Comparison of ENCODE assay signal across 18 cellular contexts in genomic region chrX:153530411-153531145, GRCh38. TPM values are rescaled to one million over a fixed set of nuclear protein-coding genes. Genes with fewer than 3 reads are reported as not detected.
"Had no signal": no experiment of that assay in that cellular context is flagged by ENCODE, and none has a peak within 500 bp of the region (broad histone marks: within the 10 kb centered on the region; RNA-seq: fewer than 3 reads in every experiment).

No MANE protein-coding gene starts in this region.

- H3K4me1 Mint-ChIP-seq: activated B cell treated with CpG ODN at 0.5 μM for 24 hours; activated naive CD8-positive, alpha-beta T cell treated with anti-CD3 and anti-CD28 coated beads for 36 hours; activated T-helper 17 cell treated with anti-CD3 and anti-CD28 coated beads, Interleukin-2, amount 50 U/mL, for 72 hours; endodermal cell; stimulated activated naive B cell treated with anti-CD40 and anti-IgM and Interleukin-4, amounts not matched to agents 10 μg/mL and 1 μg/mL and 100 μg/mL, for 72 hours had no signal

- H3K9me3 ChIP-seq: spleen had no signal

- H3K4me3 Mint-ChIP-seq: activated B cell treated with CpG ODN at 0.5 μM for 24 hours; activated CD4-positive, alpha-beta memory T cell treated with anti-CD3 and anti-CD28 coated beads for 36 hours; activated naive CD8-positive, alpha-beta T cell treated with anti-CD3 and anti-CD28 coated beads for 36 hours; activated T-helper 17 cell treated with anti-CD3 and anti-CD28 coated beads, Interleukin-2, amount 50 U/mL, for 72 hours; endodermal cell; natural killer cell treated with Interleukin-12 subunit alpha and Interleukin-12 subunit beta and Interleukin-15 and Interleukin-18, amount 100 ng/mL, for 72 hours; stimulated activated naive B cell treated with anti-CD40 and anti-IgM and Interleukin-4, amounts not matched to agents 10 μg/mL and 1 μg/mL and 100 μg/mL, for 72 hours had no signal

- H3K27ac Mint-ChIP-seq: activated B cell treated with CpG ODN at 0.5 μM for 24 hours; activated CD4-positive, alpha-beta memory T cell treated with anti-CD3 and anti-CD28 coated beads for 36 hours; activated naive CD8-positive, alpha-beta T cell treated with anti-CD3 and anti-CD28 coated beads for 36 hours; activated T-helper 17 cell treated with anti-CD3 and anti-CD28 coated beads, Interleukin-2, amount 50 U/mL, for 72 hours; endodermal cell; natural killer cell treated with Interleukin-12 subunit alpha and Interleukin-12 subunit beta and Interleukin-15 and Interleukin-18, amount 100 ng/mL, for 72 hours; stimulated activated naive B cell treated with anti-CD40 and anti-IgM and Interleukin-4, amounts not matched to agents 10 μg/mL and 1 μg/mL and 100 μg/mL, for 72 hours had no signal

- H3K27me3 Mint-ChIP-seq: activated B cell treated with CpG ODN at 0.5 μM for 24 hours; activated CD4-positive, alpha-beta memory T cell treated with anti-CD3 and anti-CD28 coated beads for 36 hours; activated naive CD8-positive, alpha-beta T cell treated with anti-CD3 and anti-CD28 coated beads for 36 hours; activated T-helper 17 cell treated with anti-CD3 and anti-CD28 coated beads, Interleukin-2, amount 50 U/mL, for 72 hours had no signal

- H3K36me3 Mint-ChIP-seq: activated CD4-positive, alpha-beta memory T cell treated with anti-CD3 and anti-CD28 coated beads for 36 hours; activated naive CD8-positive, alpha-beta T cell treated with anti-CD3 and anti-CD28 coated beads for 36 hours; natural killer cell treated with Interleukin-12 subunit alpha and Interleukin-12 subunit beta and Interleukin-15 and Interleukin-18, amount 100 ng/mL, for 72 hours; stimulated activated naive B cell treated with anti-CD40 and anti-IgM and Interleukin-4, amounts not matched to agents 10 μg/mL and 1 μg/mL and 100 μg/mL, for 72 hours had no signal

- H3K9me3 Mint-ChIP-seq: activated B cell treated with CpG ODN at 0.5 μM for 24 hours; activated CD4-positive, alpha-beta memory T cell treated with anti-CD3 and anti-CD28 coated beads for 36 hours; activated naive CD8-positive, alpha-beta T cell treated with anti-CD3 and anti-CD28 coated beads for 36 hours; activated T-helper 17 cell treated with anti-CD3 and anti-CD28 coated beads, Interleukin-2, amount 50 U/mL, for 72 hours; natural killer cell treated with Interleukin-12 subunit alpha and Interleukin-12 subunit beta and Interleukin-15 and Interleukin-18, amount 100 ng/mL, for 72 hours; stimulated activated naive B cell treated with anti-CD40 and anti-IgM and Interleukin-4, amounts not matched to agents 10 μg/mL and 1 μg/mL and 100 μg/mL, for 72 hours had no signal

- DNase-seq: activated B cell treated with CpG ODN at 0.5 μM for 24 hours; activated CD4-positive, alpha-beta memory T cell treated with anti-CD3 and anti-CD28 coated beads for 36 hours; activated CD4-positive, alpha-beta T cell treated with anti-CD3 and anti-CD28 coated beads for 4 hours; activated naive CD4-positive, alpha-beta T cell; activated naive CD8-positive, alpha-beta T cell treated with anti-CD3 and anti-CD28 coated beads for 36 hours; activated T-cell treated with anti-CD3 and anti-CD28 coated beads for 4 hours; amniotic stem cell; endodermal cell; foreskin keratinocyte; hippocampal formation; left cardiac atrium; spleen; stimulated activated CD4-positive, alpha-beta T cell treated with anti-CD3 and anti-CD28 coated beads, Interleukin-4, amount 100 ng/mL, for 4 hours; stimulated activated naive B cell treated with anti-CD40 and anti-IgM and Interleukin-4, amounts not matched to agents 10 μg/mL and 1 μg/mL and 100 μg/mL, for 72 hours had no signal

- ATAC-seq: activated T-helper 17 cell treated with anti-CD3 and anti-CD28 coated beads, Interleukin-2, amount 50 U/mL, for 72 hours; foreskin keratinocyte; left cardiac atrium; natural killer cell treated with Interleukin-12 subunit alpha and Interleukin-12 subunit beta and Interleukin-15 and Interleukin-18, amount 100 ng/mL, for 72 hours; stimulated activated naive B cell treated with anti-CD40 and anti-IgM and Interleukin-4, amounts not matched to agents 10 μg/mL and 1 μg/mL and 100 μg/mL, for 72 hours had no signal

RNA-seq across cellular contexts. Expression of gene ATP2B3, which starts 13.1 kb away (rescaled TPM):
- total RNA-seq: activated B cell treated with CpG ODN at 0.5 μM for 24 hours; activated CD4-positive, alpha-beta memory T cell treated with anti-CD3 and anti-CD28 coated beads for 36 hours; activated naive CD8-positive, alpha-beta T cell treated with anti-CD3 and anti-CD28 coated beads for 36 hours; activated T-helper 17 cell treated with anti-CD3 and anti-CD28 coated beads, Interleukin-2, amount 50 U/mL, for 72 hours; endodermal cell; fibroblast of lung; foreskin keratinocyte; natural killer cell treated with Interleukin-12 subunit alpha and Interleukin-12 subunit beta and Interleukin-15 and Interleukin-18, amount 100 ng/mL, for 72 hours; ureter had no signal

RNA-seq across cellular contexts. Expression of gene BGN, which starts 35.8 kb away (rescaled TPM):
- total RNA-seq: activated B cell treated with CpG ODN at 0.5 μM for 24 hours; activated CD4-positive, alpha-beta memory T cell treated with anti-CD3 and anti-CD28 coated beads for 36 hours; activated naive CD8-positive, alpha-beta T cell treated with anti-CD3 and anti-CD28 coated beads for 36 hours; activated T-helper 17 cell treated with anti-CD3 and anti-CD28 coated beads, Interleukin-2, amount 50 U/mL, for 72 hours; natural killer cell treated with Interleukin-12 subunit alpha and Interleukin-12 subunit beta and Interleukin-15 and Interleukin-18, amount 100 ng/mL, for 72 hours had no signal
